ENCODE assay signal across 27 cellular contexts in genomic region chr6:126133984-126134383, GRCh38.
"Had no signal": no experiment of that assay in that cellular context is flagged by ENCODE, and none has a peak within 500 bp of the region (broad histone marks: within the 10 kb centered on the region; RNA-seq: fewer than 3 reads in every experiment).

No MANE protein-coding gene starts in this region.

- H3K4me1 ChIP-seq: colonic mucosa, esophagus muscularis mucosa, esophagus squamous epithelium, foreskin keratinocyte, gastrocnemius medialis, gastroesophageal sphincter, heart left ventricle, heart right ventricle had no signal

- ATAC-seq: effector memory CD8-positive, alpha-beta T cell; esophagus mucosa; foreskin keratinocyte; gastrocnemius medialis; gastroesophageal sphincter; heart left ventricle; heart right ventricle had no signal

- H3K9me3 ChIP-seq: colonic mucosa, esophagus muscularis mucosa, esophagus squamous epithelium, gastrocnemius medialis had no signal

- H3K27me3 ChIP-seq: colonic mucosa, dorsolateral prefrontal cortex, esophagus muscularis mucosa, esophagus squamous epithelium, foreskin keratinocyte, gastrocnemius medialis, gastroesophageal sphincter had no signal

- H3K4me3 ChIP-seq: colonic mucosa, coronary artery, dorsolateral prefrontal cortex, esophagus muscularis mucosa, esophagus squamous epithelium, gastrocnemius medialis, gastroesophageal sphincter, heart left ventricle, heart right ventricle had no signal

- H3K36me3 ChIP-seq: colonic mucosa, esophagus squamous epithelium had no signal

- FAIRE-seq: colon, endometrium, endothelial cell of umbilical vein, frontal cortex had no signal

- H3K27ac ChIP-seq: colonic mucosa, coronary artery, dorsolateral prefrontal cortex, epithelial cell of prostate, esophagus muscularis mucosa, esophagus squamous epithelium, foreskin keratinocyte, gastrocnemius medialis, gastroesophageal sphincter, heart left ventricle, heart right ventricle had no signal

- DNase-seq: colonic mucosa; cortex of kidney; dermis blood vessel endothelial cell; dorsolateral prefrontal cortex; effector CD4-positive, alpha-beta T cell; effector CD8-positive, alpha-beta T cell; effector memory CD4-positive, alpha-beta T cell; effector memory CD8-positive, alpha-beta T cell; endodermal cell; erythroblast; esophagus squamous epithelium; foreskin melanocyte; gastrocnemius medialis; glutamatergic neuron; head of caudate nucleus; heart left ventricle; heart right ventricle had no signal
